In genomic region chr14:69580009-69580577, GRCh38 we compare ENCODE assay signal across 1 cellular context.
TF ChIP-seq lines count a peak whose summit lies in the region.

No MANE protein-coding gene starts in this region.

TF ChIP-seq in HepG2, 621 proteins besides CTCF, POLR2A, EP300 and RAD21 (continued from another document and continues in another):
- TF ChIP-seq GMEB1 (CRISPR knock-in tag; IDR thresholded peaks at IDR 0.05; ENCODE audit: borderline replicate concordance) (peak; percentile 31; the same call in 1 of the 2 replicates), ZNF33A (CRISPR knock-in tag; IDR thresholded peaks at IDR 0.05; ENCODE audit: borderline replicate concordance) (no peak), MEIS2 (CRISPR knock-in tag; IDR thresholded peaks at IDR 0.05) (peak; percentile 74; the same call in 1 of the 2 replicates), ERF (CRISPR knock-in tag; IDR thresholded peaks at IDR 0.05) (peak; percentile 51; the same call in 1 of the 2 replicates), ZNF839 (CRISPR knock-in tag; IDR thresholded peaks at IDR 0.05; ENCODE audit: borderline replicate concordance) (no peak), RBM22 (optimal IDR thresholded peaks at IDR 0.05; ENCODE audit: low read length) (no peak), HNRNPLL (IDR thresholded peaks at IDR 0.05; ENCODE audit: low read depth, low read length, poor library complexity, severe bottlenecking) (no peak), ZNF720 (CRISPR knock-in tag; IDR thresholded peaks at IDR 0.05) (no peak), GRHL1 (CRISPR knock-in tag; conservative IDR thresholded peaks at IDR 0.05) (no peak), ARID2 (CRISPR knock-in tag; IDR thresholded peaks at IDR 0.05; ENCODE audit: borderline replicate concordance) (no peak), CREB1 (IDR thresholded peaks at IDR 0.05) (peak; percentile 76), CREB1 (CRISPR knock-in tag; IDR thresholded peaks at IDR 0.05) (peak; percentile 81), ONECUT2 (CRISPR knock-in tag; IDR thresholded peaks at IDR 0.05) (no peak), DR1 (CRISPR knock-in tag; IDR thresholded peaks at IDR 0.05) (no peak), ELF4 (CRISPR knock-in tag; IDR thresholded peaks at IDR 0.05; ENCODE audit: borderline replicate concordance) (no peak), FUBP1 (CRISPR knock-in tag; IDR thresholded peaks at IDR 0.05; ENCODE audit: borderline replicate concordance) (no peak), DNMT3B (CRISPR knock-in tag; conservative IDR thresholded peaks at IDR 0.05) (no peak), NCOR1 (IDR thresholded peaks at IDR 0.05; ENCODE audit: borderline replicate concordance, low read length) (peak; percentile 60; the same call in 1 of the 2 replicates), ZNF18 (CRISPR knock-in tag; IDR thresholded peaks at IDR 0.05; ENCODE audit: insufficient replicate concordance) (no peak), ZBTB21 (CRISPR knock-in tag; IDR thresholded peaks at IDR 0.05) (peak; percentile 89), ISX (CRISPR knock-in tag; conservative IDR thresholded peaks at IDR 0.05) (no peak), YEATS4 (CRISPR knock-in tag; IDR thresholded peaks at IDR 0.05; ENCODE audit: borderline replicate concordance) (no peak), SMAD3 (CRISPR knock-in tag; IDR thresholded peaks at IDR 0.05) (peak; percentile 47; the same call in 1 of the 2 replicates), GTF3A (CRISPR knock-in tag; conservative IDR thresholded peaks at IDR 0.05) (no peak), HMG20B (CRISPR knock-in tag; conservative IDR thresholded peaks at IDR 0.05) (no peak; the same call in 1 of the 2 replicates), PAWR (CRISPR knock-in tag; IDR thresholded peaks at IDR 0.05; ENCODE audit: borderline replicate concordance) (no peak), ZFP62 (CRISPR knock-in tag; IDR thresholded peaks at IDR 0.05) (no peak), ZC3H4 (CRISPR knock-in tag; IDR thresholded peaks at IDR 0.05; ENCODE audit: borderline replicate concordance) (no peak), THAP11 (CRISPR knock-in tag; IDR thresholded peaks at IDR 0.05) (peak; percentile 70), ZNF280B (CRISPR knock-in tag; IDR thresholded peaks at IDR 0.05; ENCODE audit: borderline replicate concordance) (no peak), RNF2 (conservative IDR thresholded peaks at IDR 0.05; ENCODE audit: low read depth) (no peak), ZNF614 (CRISPR knock-in tag; IDR thresholded peaks at IDR 0.05; ENCODE audit: borderline replicate concordance) (peak; percentile 92; the same call in 1 of the 2 replicates), SMAD1 (CRISPR knock-in tag; IDR thresholded peaks at IDR 0.05; ENCODE audit: borderline replicate concordance, low read depth) (no peak), ZNF766 (CRISPR knock-in tag; IDR thresholded peaks at IDR 0.05; ENCODE audit: borderline replicate concordance) (no peak), ZNF629 (CRISPR knock-in tag; conservative IDR thresholded peaks at IDR 0.05) (no peak), ZBTB8A (CRISPR knock-in tag; IDR thresholded peaks at IDR 0.05; ENCODE audit: borderline replicate concordance, low read depth) (no peak), MTA1 (CRISPR knock-in tag; IDR thresholded peaks at IDR 0.05; ENCODE audit: borderline replicate concordance) (no peak), FOXK2 (IDR thresholded peaks at IDR 0.05) (peak; percentile 80), ZNF879 (CRISPR knock-in tag; IDR thresholded peaks at IDR 0.05) (no peak), ZNF121 (CRISPR knock-in tag; IDR thresholded peaks at IDR 0.05) (no peak), ZNF788 (CRISPR knock-in tag; IDR thresholded peaks at IDR 0.05; ENCODE audit: borderline replicate concordance) (peak; percentile 67; the same call in 1 of the 2 replicates)
- TF ChIP-seq, protein P1, sequence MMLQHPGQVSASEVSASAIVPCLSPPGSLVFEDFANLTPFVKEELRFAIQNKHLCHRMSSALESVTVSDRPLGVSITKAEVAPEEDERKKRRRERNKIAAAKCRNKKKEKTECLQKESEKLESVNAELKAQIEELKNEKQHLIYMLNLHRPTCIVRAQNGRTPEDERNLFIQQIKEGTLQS (CRISPR knock-in tag; IDR thresholded peaks at IDR 0.05), result peak; percentile 80; the same call in 1 of the 2 replicates
- TF ChIP-seq, protein P2, sequence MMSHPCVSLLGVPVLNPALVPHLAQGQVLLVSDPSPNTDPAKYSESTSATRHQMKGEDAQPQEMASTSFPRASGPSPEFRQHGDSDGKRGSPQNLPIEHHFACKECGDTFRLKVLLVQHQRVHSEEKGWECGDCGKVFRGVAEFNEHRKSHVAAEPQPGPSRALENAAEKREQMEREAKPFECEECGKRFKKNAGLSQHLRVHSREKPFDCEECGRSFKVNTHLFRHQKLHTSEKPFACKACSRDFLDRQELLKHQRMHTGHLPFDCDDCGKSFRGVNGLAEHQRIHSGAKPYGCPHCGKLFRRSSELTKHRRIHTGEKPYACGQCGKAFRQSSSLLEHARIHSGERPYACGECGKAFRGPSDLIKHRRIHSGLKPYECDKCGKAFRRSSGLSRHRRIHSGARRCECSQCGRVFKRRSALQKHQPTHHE (CRISPR knock-in tag; IDR thresholded peaks at IDR 0.05; ENCODE audit: borderline replicate concordance), result no peak
- TF ChIP-seq, protein P3, sequence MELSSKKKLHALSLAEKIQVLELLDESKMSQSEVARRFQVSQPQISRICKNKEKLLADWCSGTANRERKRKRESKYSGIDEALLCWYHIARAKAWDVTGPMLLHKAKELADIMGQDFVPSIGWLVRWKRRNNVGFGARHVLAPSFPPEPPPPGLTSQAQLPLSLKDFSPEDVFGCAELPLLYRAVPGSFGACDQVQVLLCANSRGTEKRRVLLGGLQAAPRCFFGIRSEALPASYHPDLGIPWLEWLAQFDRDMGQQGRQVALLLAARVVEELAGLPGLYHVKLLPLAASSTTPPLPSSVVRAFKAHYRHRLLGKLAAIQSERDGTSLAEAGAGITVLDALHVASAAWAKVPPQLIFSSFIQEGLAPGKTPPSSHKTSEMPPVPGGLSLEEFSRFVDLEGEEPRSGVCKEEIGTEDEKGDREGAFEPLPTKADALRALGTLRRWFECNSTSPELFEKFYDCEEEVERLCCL (CRISPR knock-in tag; IDR thresholded peaks at IDR 0.05; ENCODE audit: borderline replicate concordance), result no peak
- TF ChIP-seq, protein P4, sequence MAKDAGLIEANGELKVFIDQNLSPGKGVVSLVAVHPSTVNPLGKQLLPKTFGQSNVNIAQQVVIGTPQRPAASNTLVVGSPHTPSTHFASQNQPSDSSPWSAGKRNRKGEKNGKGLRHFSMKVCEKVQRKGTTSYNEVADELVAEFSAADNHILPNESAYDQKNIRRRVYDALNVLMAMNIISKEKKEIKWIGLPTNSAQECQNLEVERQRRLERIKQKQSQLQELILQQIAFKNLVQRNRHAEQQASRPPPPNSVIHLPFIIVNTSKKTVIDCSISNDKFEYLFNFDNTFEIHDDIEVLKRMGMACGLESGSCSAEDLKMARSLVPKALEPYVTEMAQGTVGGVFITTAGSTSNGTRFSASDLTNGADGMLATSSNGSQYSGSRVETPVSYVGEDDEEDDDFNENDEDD (CRISPR knock-in tag; IDR thresholded peaks at IDR 0.05; ENCODE audit: borderline replicate concordance), result no peak
- TF ChIP-seq, protein P5, sequence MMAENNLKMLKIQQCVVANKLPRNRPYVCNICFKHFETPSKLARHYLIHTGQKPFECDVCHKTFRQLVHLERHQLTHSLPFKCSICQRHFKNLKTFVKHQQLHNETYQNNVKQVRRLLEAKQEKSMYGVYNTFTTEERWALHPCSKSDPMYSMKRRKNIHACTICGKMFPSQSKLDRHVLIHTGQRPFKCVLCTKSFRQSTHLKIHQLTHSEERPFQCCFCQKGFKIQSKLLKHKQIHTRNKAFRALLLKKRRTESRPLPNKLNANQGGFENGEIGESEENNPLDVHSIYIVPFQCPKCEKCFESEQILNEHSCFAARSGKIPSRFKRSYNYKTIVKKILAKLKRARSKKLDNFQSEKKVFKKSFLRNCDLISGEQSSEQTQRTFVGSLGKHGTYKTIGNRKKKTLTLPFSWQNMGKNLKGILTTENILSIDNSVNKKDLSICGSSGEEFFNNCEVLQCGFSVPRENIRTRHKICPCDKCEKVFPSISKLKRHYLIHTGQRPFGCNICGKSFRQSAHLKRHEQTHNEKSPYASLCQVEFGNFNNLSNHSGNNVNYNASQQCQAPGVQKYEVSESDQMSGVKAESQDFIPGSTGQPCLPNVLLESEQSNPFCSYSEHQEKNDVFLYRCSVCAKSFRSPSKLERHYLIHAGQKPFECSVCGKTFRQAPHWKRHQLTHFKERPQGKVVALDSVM (CRISPR knock-in tag; IDR thresholded peaks at IDR 0.05), result no peak
- TF ChIP-seq, protein P6, sequence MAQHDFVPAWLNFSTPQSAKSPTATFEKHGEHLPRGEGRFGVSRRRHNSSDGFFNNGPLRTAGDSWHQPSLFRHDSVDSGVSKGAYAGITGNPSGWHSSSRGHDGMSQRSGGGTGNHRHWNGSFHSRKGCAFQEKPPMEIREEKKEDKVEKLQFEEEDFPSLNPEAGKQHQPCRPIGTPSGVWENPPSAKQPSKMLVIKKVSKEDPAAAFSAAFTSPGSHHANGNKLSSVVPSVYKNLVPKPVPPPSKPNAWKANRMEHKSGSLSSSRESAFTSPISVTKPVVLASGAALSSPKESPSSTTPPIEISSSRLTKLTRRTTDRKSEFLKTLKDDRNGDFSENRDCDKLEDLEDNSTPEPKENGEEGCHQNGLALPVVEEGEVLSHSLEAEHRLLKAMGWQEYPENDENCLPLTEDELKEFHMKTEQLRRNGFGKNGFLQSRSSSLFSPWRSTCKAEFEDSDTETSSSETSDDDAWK (CRISPR knock-in tag; IDR thresholded peaks at IDR 0.05), result no peak
- TF ChIP-seq, protein P7, sequence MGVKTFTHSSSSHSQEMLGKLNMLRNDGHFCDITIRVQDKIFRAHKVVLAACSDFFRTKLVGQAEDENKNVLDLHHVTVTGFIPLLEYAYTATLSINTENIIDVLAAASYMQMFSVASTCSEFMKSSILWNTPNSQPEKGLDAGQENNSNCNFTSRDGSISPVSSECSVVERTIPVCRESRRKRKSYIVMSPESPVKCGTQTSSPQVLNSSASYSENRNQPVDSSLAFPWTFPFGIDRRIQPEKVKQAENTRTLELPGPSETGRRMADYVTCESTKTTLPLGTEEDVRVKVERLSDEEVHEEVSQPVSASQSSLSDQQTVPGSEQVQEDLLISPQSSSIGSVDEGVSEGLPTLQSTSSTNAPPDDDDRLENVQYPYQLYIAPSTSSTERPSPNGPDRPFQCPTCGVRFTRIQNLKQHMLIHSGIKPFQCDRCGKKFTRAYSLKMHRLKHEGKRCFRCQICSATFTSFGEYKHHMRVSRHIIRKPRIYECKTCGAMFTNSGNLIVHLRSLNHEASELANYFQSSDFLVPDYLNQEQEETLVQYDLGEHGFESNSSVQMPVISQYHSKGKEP (CRISPR knock-in tag; IDR thresholded peaks at IDR 0.05), result no peak
